Comparison of ENCODE assay signal across 8 cellular contexts in genomic region chr18:48676756-48677368, GRCh38.
A peak's percentile ranks its signal among the peaks of the same experiment; 100 is the strongest.
DNase-seq lines count a peak whose midpoint lies in the region; ATAC-seq and TF ChIP-seq lines count a peak whose summit lies in the region.

No MANE protein-coding gene starts in this region.

- no peak overlapping the region for H3K27ac ChIP-seq in PC-9
- H3K27ac ChIP-seq in foreskin keratinocyte, result no peak overlapping the region
- H3K27ac ChIP-seq in osteoblast (ENCODE audit: low read depth, low read length), result peak overlapping the region; percentile 64
- peak overlapping the region; percentile 85 to 97 for H3K27ac ChIP-seq in tibial artery

- H3K4me3 ChIP-seq in GM06990 (replicated peaks; ENCODE audit: low read depth, low read length), result no peak overlapping the region
- no peak overlapping the region for H3K4me3 ChIP-seq in PC-9
- H3K4me3 ChIP-seq in osteoblast (ENCODE audit: insufficient read depth, low read length), result no peak overlapping the region
- H3K4me3 ChIP-seq in tibial artery, result no peak overlapping the region

- H2AFZ ChIP-seq in PC-9 (no peak overlapping the region), osteoblast (ENCODE audit: low read length) (no peak overlapping the region)

- POLR2A ChIA-PET in PC-9 (lab: Charles Lee; ENCODE audit: unreplicated experiment), result no interaction called here

- H3K4me2 ChIP-seq in PC-9, result no peak overlapping the region
- peak overlapping the region; percentile 43 for H3K4me2 ChIP-seq in osteoblast (ENCODE audit: insufficient read depth, low read length)

- BruUV-seq in PC-9 (replicated peaks; lab: Mats Ljungman, UMichigan), result no TSS peak

- ATAC-seq in HG03280 (IDR thresholded peaks at IDR 0.05; ENCODE audit: unreplicated experiment), result peak; percentile 56
- peak; percentile 32 for ATAC-seq in foreskin keratinocyte
- no peak for ATAC-seq in GM18505 (IDR thresholded peaks at IDR 0.05; ENCODE audit: unreplicated experiment)

- H3K4me1 ChIP-seq in PC-9 (replicated peaks; ENCODE audit: insufficient read depth) (no peaks in the 10 kb centered on the region), foreskin keratinocyte (no peaks in the 10 kb centered on the region), osteoblast (ENCODE audit: insufficient read depth, low read length) (peaks cover 42% of the 10 kb centered on the region), tibial artery (peaks cover 0 to 69% (median 50%) of the 10 kb centered on the region in 4 donors)

- TF ChIP-seq CTCF in GM06990 (IDR thresholded peaks at IDR 0.05; ENCODE audit: insufficient read depth, low read length, poor library complexity, severe bottlenecking) (peak; percentile 91), PC-9 (conservative IDR thresholded peaks at IDR 0.05) (peak; percentile 89), foreskin keratinocyte (conservative IDR thresholded peaks at IDR 0.05) (peak; percentile 84), osteoblast (IDR thresholded peaks at IDR 0.05; ENCODE audit: extremely low read depth, low read depth, low read length) (peak; percentile 79), tibial artery (IDR thresholded peaks at IDR 0.05) (peak; percentile 78 to 89)

- H3K27me3 ChIP-seq in GM06990 (replicated peaks; ENCODE audit: control insufficient read depth, insufficient read depth, low read length) (no peaks in the 10 kb centered on the region), PC-9 (ENCODE audit: insufficient read depth, low read depth) (no peaks in the 10 kb centered on the region), foreskin keratinocyte (no peaks in the 10 kb centered on the region), osteoblast (ENCODE audit: insufficient read depth, low read length) (no peaks in the 10 kb centered on the region), tibial artery (no peaks in the 10 kb centered on the region)

- CTCF ChIA-PET in PC-9 (lab: Charles Lee), result interaction anchor here (0.6 kb wide), 1 partner anchor 560 kb away, joined by 3 read pairs; no protein-coding TSS in a partner anchor

- H3K36me3 ChIP-seq in GM06990 (ENCODE audit: control insufficient read depth, insufficient read depth, low read length), result no peaks in the 10 kb centered on the region
- H3K36me3 ChIP-seq in PC-9 (ENCODE audit: low read depth), result no peaks in the 10 kb centered on the region
- H3K36me3 ChIP-seq in osteoblast (ENCODE audit: insufficient read depth, low read length), result peaks cover 4% of the 10 kb centered on the region
- no peaks in the 10 kb centered on the region for H3K36me3 ChIP-seq in tibial artery

- H3F3A ChIP-seq in PC-9 (ENCODE audit: insufficient read depth, low read depth), result no peaks in the 10 kb centered on the region

- H3K9me3 ChIP-seq in PC-9 (ENCODE audit: insufficient read depth, low read depth) (no peaks in the 10 kb centered on the region), osteoblast (ENCODE audit: low read depth, low read length) (no peaks in the 10 kb centered on the region), tibial artery (no peaks in the 10 kb centered on the region)

- DNase-seq in GM06990 (ENCODE audit: extremely low read depth, insufficient read length) (peak; percentile 48), PC-9 (peak in 1 of 2 experiments; percentile 58), foreskin keratinocyte (no peak), osteoblast (ENCODE audit: insufficient read length, low spot score, missing footprints) (peak; percentile 91), tibial artery (peak; percentile 79 to 86)
- DNase-seq in activated effector memory CD4-positive, alpha-beta T cell treated with Interleukin-2 at 50 U/mL for 16 hours, result peak; percentile 32

- TF ChIP-seq POLR2A in GM18505 (IDR thresholded peaks at IDR 0.05; ENCODE audit: borderline replicate concordance, extremely low read depth, insufficient read depth, insufficient read length), result no peak

- no peaks in the 10 kb centered on the region for H3K9me2 ChIP-seq in PC-9 (ENCODE audit: insufficient read depth)

- intact Hi-C loops in PC-9 (cut with micrococcal nuclease; ENCODE audit: unreplicated experiment), result loop anchor here (1.0 to 5.0 kb wide), 4 partner anchors 274 to 771 kb away; partner anchors contain the start of gene SMAD7
- intact Hi-C loops in tibial artery (cut with DNase I; ENCODE audit: low total_unique reads), result loop anchor here (5.0 to 10.0 kb wide), 5 partner anchors 95 to 810 kb away; partner anchors contain the start of gene C18orf32

- no peaks in the 10 kb centered on the region for H4K20me1 ChIP-seq in PC-9 (ENCODE audit: insufficient read depth)
- peaks cover 33% of the 10 kb centered on the region for H4K20me1 ChIP-seq in osteoblast (ENCODE audit: insufficient read depth, low read length)

- H3K79me2 ChIP-seq in PC-9 (ENCODE audit: low read depth) (no peaks in the 10 kb centered on the region), osteoblast (ENCODE audit: insufficient read depth, low read length) (peaks cover 16% of the 10 kb centered on the region)

Comparison
In these comparisons a context has a peak if more than half of its experiments do, and no peak if none do; other contexts are left out.
1. DNase-seq: peak in GM06990 (single experiment), activated effector memory CD4-positive, alpha-beta T cell treated with Interleukin-2 at 50 U/mL for 16 hours (single experiment), osteoblast (single experiment) and tibial artery (2 of 2); none in foreskin keratinocyte (0 of 2).
2. H3K27ac ChIP-seq: peak in osteoblast (single experiment) and tibial artery (2 of 2); none in PC-9 (single experiment) and foreskin keratinocyte (single experiment).
3. Peak in every context shown above with its lines, with median percentiles within 50 percentile points of each other: CTCF ChIP-seq.